20 cellular contexts compared by ENCODE assay signal in the genomic region with DNA sequence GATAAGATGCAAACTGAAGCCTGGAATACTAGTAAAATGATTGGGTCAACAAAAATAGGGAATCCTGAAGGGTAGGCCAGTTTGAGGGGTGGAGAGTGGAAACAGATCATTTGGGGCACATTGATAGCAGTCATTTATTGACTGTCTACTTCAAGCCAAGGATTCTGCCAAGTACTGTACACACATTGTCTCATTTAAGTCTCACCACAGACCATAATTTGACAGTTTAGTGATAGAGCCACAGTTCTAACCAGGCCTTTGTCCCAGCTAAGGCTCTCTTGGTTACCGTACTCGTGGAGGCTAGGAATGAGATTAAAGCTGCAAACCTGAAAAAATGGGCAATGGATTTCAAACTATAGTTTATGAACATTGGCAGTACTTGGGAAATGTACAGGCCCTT. TPM values are rescaled to one million over a fixed set of nuclear protein-coding genes. Genes with fewer than 3 reads are reported as not detected.
DNase-seq lines count a peak whose midpoint lies in the region; ATAC-seq, FAIRE-seq and TF ChIP-seq lines count a peak whose summit lies in the region.
"Had no signal": no experiment of that assay in that cellular context is flagged by ENCODE, and none has a peak within 500 bp of the region (broad histone marks: within the 10 kb centered on the region; RNA-seq: fewer than 3 reads in every experiment).

No MANE protein-coding gene starts in this region.

- peaks cover 8 to 20% of the 10 kb centered on the region in 2 donors for H3K36me3 Mint-ChIP-seq in activated T-cell treated with anti-CD3 and anti-CD28 coated beads, Interleukin-2, amount 50 U/mL, for 72 hours (ENCODE audit: insufficient read depth in 2 of 2)
- H3K36me3 Mint-ChIP-seq in activated T-cell treated with anti-CD3 and anti-CD28 coated beads, Interleukin-2, amount 50 U/mL, for 24 hours (ENCODE audit: low read depth): peaks cover 85% of the 10 kb centered on the region
- H3K36me3 Mint-ChIP-seq in central memory CD8-positive, alpha-beta T cell (ENCODE audit: insufficient read depth): peaks cover 29% of the 10 kb centered on the region
- peaks cover 11% of the 10 kb centered on the region for H3K36me3 Mint-ChIP-seq in osteocyte (ENCODE audit: unreplicated experiment)

- peak overlapping the region; percentile 35 for H3K4me3 ChIP-seq in NB4 (ENCODE audit: low read depth, low read length)
- H3K4me3 ChIP-seq: esophagus squamous epithelium, lung, MG63, SJCRH30 had no signal

- H3K9me3 Mint-ChIP-seq in activated T-cell treated with anti-CD3 and anti-CD28 coated beads, Interleukin-2, amount 50 U/mL, for 72 hours: no peaks in the 10 kb centered on the region
- no peaks in the 10 kb centered on the region for H3K9me3 Mint-ChIP-seq in activated T-cell treated with anti-CD3 and anti-CD28 coated beads, Interleukin-2, amount 50 U/mL, for 24 hours
- no peaks in the 10 kb centered on the region for H3K9me3 Mint-ChIP-seq in central memory CD8-positive, alpha-beta T cell
- H3K9me3 Mint-ChIP-seq in osteocyte (ENCODE audit: unreplicated experiment): no peaks in the 10 kb centered on the region
- H3K9me3 Mint-ChIP-seq: CD8-positive, alpha-beta memory T cell had no signal

- TF ChIP-seq CTCF in NB4 (IDR thresholded peaks at IDR 0.05; ENCODE audit: low read depth, low read length) (no peak), osteocyte (IDR thresholded peaks at IDR 0.05) (no peak)

- H3K4me3 Mint-ChIP-seq in activated T-cell treated with anti-CD3 and anti-CD28 coated beads, Interleukin-2, amount 50 U/mL, for 72 hours: peak overlapping the region; percentile 0 to 51
- H3K4me3 Mint-ChIP-seq in activated T-cell treated with anti-CD3 and anti-CD28 coated beads, Interleukin-2, amount 50 U/mL, for 24 hours: no peak overlapping the region
- H3K4me3 Mint-ChIP-seq in central memory CD8-positive, alpha-beta T cell: no peak overlapping the region
- H3K4me3 Mint-ChIP-seq in osteocyte (ENCODE audit: unreplicated experiment): no peak overlapping the region

- no peaks in the 10 kb centered on the region for H3K27me3 Mint-ChIP-seq in activated T-cell treated with anti-CD3 and anti-CD28 coated beads, Interleukin-2, amount 50 U/mL, for 72 hours (ENCODE audit: low read depth)
- H3K27me3 Mint-ChIP-seq in activated T-cell treated with anti-CD3 and anti-CD28 coated beads, Interleukin-2, amount 50 U/mL, for 24 hours: no peaks in the 10 kb centered on the region
- H3K27me3 Mint-ChIP-seq in central memory CD8-positive, alpha-beta T cell: no peaks in the 10 kb centered on the region
- H3K27me3 Mint-ChIP-seq in osteocyte (ENCODE audit: unreplicated experiment): no peaks in the 10 kb centered on the region
- H3K27me3 Mint-ChIP-seq: CD8-positive, alpha-beta memory T cell had no signal

- peak overlapping the region; percentile 21 for H3K27ac Mint-ChIP-seq in activated T-cell treated with anti-CD3 and anti-CD28 coated beads, Interleukin-2, amount 50 U/mL, for 72 hours
- no peak overlapping the region for H3K27ac Mint-ChIP-seq in activated T-cell treated with anti-CD3 and anti-CD28 coated beads, Interleukin-2, amount 50 U/mL, for 24 hours
- H3K27ac Mint-ChIP-seq in central memory CD8-positive, alpha-beta T cell (ENCODE audit: low read depth): peak overlapping the region; percentile 5
- peak overlapping the region; percentile 98 for H3K27ac Mint-ChIP-seq in osteocyte (ENCODE audit: unreplicated experiment)

- no peak for TF ChIP-seq POLR2A in NB4 (IDR thresholded peaks at IDR 0.05; ENCODE audit: extremely low read depth, insufficient read length)

- peaks cover 69% of the 10 kb centered on the region for H3K4me1 Mint-ChIP-seq in activated T-cell treated with anti-CD3 and anti-CD28 coated beads, Interleukin-2, amount 50 U/mL, for 72 hours (ENCODE audit: low read depth)
- peaks cover 80% of the 10 kb centered on the region for H3K4me1 Mint-ChIP-seq in activated T-cell treated with anti-CD3 and anti-CD28 coated beads, Interleukin-2, amount 50 U/mL, for 24 hours (ENCODE audit: low read depth)
- peaks cover 68% of the 10 kb centered on the region for H3K4me1 Mint-ChIP-seq in central memory CD8-positive, alpha-beta T cell
- H3K4me1 Mint-ChIP-seq in osteocyte (ENCODE audit: unreplicated experiment): peaks cover 65% of the 10 kb centered on the region

- no peak for DNase-seq in activated T-cell treated with anti-CD3 and anti-CD28 coated beads, Interleukin-2, amount 50 U/mL, for 72 hours
- no peak for DNase-seq in activated T-cell treated with anti-CD3 and anti-CD28 coated beads, Interleukin-2, amount 50 U/mL, for 24 hours
- DNase-seq in NB4 (ENCODE audit: low read depth): no peak
- no peak for DNase-seq in central memory CD8-positive, alpha-beta T cell (ENCODE audit: low spot score in 2 of 2)
- no peak for DNase-seq in osteocyte (ENCODE audit: extremely low spot score, unreplicated experiment)
- no peak for DNase-seq in DMS79 (lab: John Stamatoyannopoulos, UW)
- DNase-seq in NCI-H2081 treated with DMSO at 0.1 percent for 48 hours (lab: John Stamatoyannopoulos, UW): no peak
- DNase-seq in frontal cortex (ENCODE audit: low spot score in 2 of 2): no peak
- DNase-seq: activated CD4-positive, CD25-positive, alpha-beta regulatory T cell treated with anti-CD3 and anti-CD28 coated beads, Interleukin-2, amount 50 U/mL, for 72 hours; activated T-cell treated with anti-CD3 and anti-CD28 coated beads for 4 hours; CD8-positive, alpha-beta memory T cell; esophagus squamous epithelium; head of caudate nucleus; MG63; NCI-H1930; NCI-H446 treated with DMSO at 0.1 percent for 48 hours; SJCRH30; T1000 had no signal

- no peak for FAIRE-seq in frontal cortex (lab: Jason Lieb, UNC)
- FAIRE-seq: bronchial epithelial cell had no signal

- peak in 1 of 2 donors; percentile 47 for ATAC-seq in activated T-cell treated with anti-CD3 and anti-CD28 coated beads, Interleukin-2, amount 50 U/mL, for 72 hours (replicated peaks in 1 of 2)
- no peak for ATAC-seq in central memory CD8-positive, alpha-beta T cell (replicated peaks; ENCODE audit: extremely low read depth, poor library complexity, severe bottlenecking)

RNA-seq across cellular contexts. Expression of gene RBM15, which starts 11.2 kb away (rescaled TPM):
- 10 to 100 TPM; 75.0 to 77.8 TPM for total RNA-seq in activated T-cell treated with anti-CD3 and anti-CD28 coated beads, Interleukin-2, amount 50 U/mL, for 72 hours
- total RNA-seq in osteocyte (26.3 and 27.8 TPM in 2 replicates), frontal cortex (34.2 TPM)

RNA-seq across cellular contexts. Expression of gene SLC16A4, which starts 40.5 kb away (rescaled TPM):
- under 1 TPM; 0.44 to 0.58 TPM for total RNA-seq in activated T-cell treated with anti-CD3 and anti-CD28 coated beads, Interleukin-2, amount 50 U/mL, for 72 hours
- total RNA-seq in osteocyte (25.8 and 26.3 TPM in 2 replicates), frontal cortex (4.1 TPM)

RNA-seq across cellular contexts. Expression of gene LAMTOR5, which starts 57.1 kb away (rescaled TPM):
- 100 to 1,000 TPM in 1 of 2 donors, 10 to 100 TPM in 1; 89.2 to 101 TPM for total RNA-seq in activated T-cell treated with anti-CD3 and anti-CD28 coated beads, Interleukin-2, amount 50 U/mL, for 72 hours
- total RNA-seq in osteocyte: 125 and 127 TPM in 2 replicates
- 38.7 TPM for total RNA-seq in frontal cortex

Comparison
In these comparisons a context has a peak if more than half of its experiments do, and no peak if none do; other contexts are left out.
1. H3K4me3 Mint-ChIP-seq: peak in activated T-cell treated with anti-CD3 and anti-CD28 coated beads, Interleukin-2, amount 50 U/mL, for 72 hours (2 of 2); none in activated T-cell treated with anti-CD3 and anti-CD28 coated beads, Interleukin-2, amount 50 U/mL, for 24 hours (single experiment), central memory CD8-positive, alpha-beta T cell (single experiment) and osteocyte (single experiment).